ENCODE assay signal across 12 cellular contexts in genomic region chr3:89108154-89108553, GRCh38. TPM values are rescaled to one million over a fixed set of nuclear protein-coding genes. Genes with fewer than 3 reads are reported as not detected.
DNase-seq lines count a peak whose midpoint lies in the region; ATAC-seq, FAIRE-seq and TF ChIP-seq lines count a peak whose summit lies in the region.
"Had no signal": no experiment of that assay in that cellular context is flagged by ENCODE, and none has a peak within 500 bp of the region (broad histone marks: within the 10 kb centered on the region; RNA-seq: fewer than 3 reads in every experiment).

No MANE protein-coding gene starts in this region.

- TF ChIP-seq RAD21 in H1 (IDR thresholded peaks at IDR 0.05 in 1 of 2, conservative IDR thresholded peaks at IDR 0.05 in 1 of 2; ENCODE audit: low read depth in 2 of 2, low read length in 2 of 2), result no peak

- no peak for TF ChIP-seq EP300 in H1 (IDR thresholded peaks at IDR 0.05; ENCODE audit: borderline replicate concordance in 1 of 2, low read depth in 2 of 2, low read length in 2 of 2)
- no peak for TF ChIP-seq EP300 in ovary (IDR thresholded peaks at IDR 0.05)

- H3K36me3 ChIP-seq in CD4-positive, alpha-beta memory T cell (ENCODE audit: insufficient read depth, low read length), result no peaks in the 10 kb centered on the region
- no peaks in the 10 kb centered on the region for H3K36me3 ChIP-seq in MG63
- no peaks in the 10 kb centered on the region for H3K36me3 ChIP-seq in H1 (ENCODE audit: control insufficient read depth in 2 of 4, insufficient read depth in 4 of 4, low read length in 3 of 4)
- H3K36me3 ChIP-seq in ovary, result no peaks in the 10 kb centered on the region
- H3K36me3 ChIP-seq: neutrophil had no signal

- H3K14ac ChIP-seq in H1 (ENCODE audit: insufficient read length), result no peak overlapping the region

- H3K4me2 ChIP-seq in H1 (ENCODE audit: insufficient read depth in 1 of 2, low read depth in 2 of 2, low read length in 2 of 2), result peak overlapping the region; percentile 81 to 97; a peak in 3 of 4 replicates

- CTCF ChIA-PET in CD4-positive, alpha-beta memory T cell (lab: Charles Lee; ENCODE audit: partially characterized antibody), result no interaction called here
- CTCF ChIA-PET in H1 (lab: Charles Lee; ENCODE audit: partially characterized antibody), result interaction anchor here (0.6 to 0.7 kb wide), 2 partner anchors 891 to 905 kb away, joined by 3 read pairs; no protein-coding TSS in a partner anchor

- no peak overlapping the region for H3K23ac ChIP-seq in H1 (ENCODE audit: insufficient read length)

- POLR2A ChIA-PET in CD4-positive, alpha-beta memory T cell (lab: Charles Lee; ENCODE audit: partially characterized antibody), result no interaction called here
- POLR2A ChIA-PET in H1 (lab: Charles Lee; ENCODE audit: partially characterized antibody), result no interaction called here

- no peak overlapping the region for H3K56ac ChIP-seq in H1 (replicated peaks; ENCODE audit: insufficient read length, low read depth, low read length)

- H2AK5ac ChIP-seq in H1 (ENCODE audit: low read depth, low read length), result no peak overlapping the region

- H3K9me3 ChIP-seq in CD4-positive, alpha-beta memory T cell (ENCODE audit: control insufficient read depth in 1 of 2, low read length in 2 of 2), result no peaks in the 10 kb centered on the region
- H3K9me3 ChIP-seq in MG63 (no peaks in the 10 kb centered on the region), H1 (ENCODE audit: insufficient read depth in 2 of 2, low read depth in 1 of 2, low read length in 1 of 2) (no peaks in the 10 kb centered on the region), ovary (no peaks in the 10 kb centered on the region)
- H3K9me3 ChIP-seq: neutrophil had no signal

- peaks cover 9% of the 10 kb centered on the region for H3K4me1 ChIP-seq in CD4-positive, alpha-beta memory T cell (ENCODE audit: insufficient read depth, low read length)
- H3K4me1 ChIP-seq in H1 (replicated peaks in 1 of 4; ENCODE audit: control insufficient read depth in 3 of 4, insufficient read depth in 4 of 4, low read length in 3 of 4) (peaks cover 0 to 2% (median 0%) of the 10 kb centered on the region in 4 experiments; a peak in 2 of 7 replicates), ovary (ENCODE audit: insufficient read depth) (no peaks in the 10 kb centered on the region)

- H3K23me2 ChIP-seq in H1 (ENCODE audit: low read depth, low read length), result no peaks in the 10 kb centered on the region; the same call in 1 of the 2 replicates

- H3K27ac ChIP-seq in CD4-positive, alpha-beta memory T cell (ENCODE audit: low read depth, low read length), result no peak overlapping the region
- H3K27ac ChIP-seq in H1 (ENCODE audit: low read depth, low read length) (no peak overlapping the region), ovary (no peak overlapping the region)
- H3K27ac ChIP-seq: epithelial cell of prostate, neutrophil had no signal

- ATAC-seq in HG03520 (IDR thresholded peaks at IDR 0.05; ENCODE audit: unreplicated experiment), result no peak

- peaks cover 2 to 5% of the 10 kb centered on the region in 2 donors for H3K27me3 Mint-ChIP-seq in CD4-positive, alpha-beta memory T cell
- H3K27me3 Mint-ChIP-seq in CD14-positive monocyte (ENCODE audit: low read depth in 3 of 3), result peaks cover 3 to 26% (median 25%) of the 10 kb centered on the region in 3 donors

- no peak overlapping the region for H4K8ac ChIP-seq in H1 (ENCODE audit: extremely low read depth, insufficient read depth, low read length)

- no peak overlapping the region for H2BK5ac ChIP-seq in H1 (ENCODE audit: low read depth, low read length)

- H3K27me3 ChIP-seq in CD4-positive, alpha-beta memory T cell (ENCODE audit: insufficient read depth, low read length), result no peaks in the 10 kb centered on the region
- peaks cover 30% of the 10 kb centered on the region for H3K27me3 ChIP-seq in MG63
- H3K27me3 ChIP-seq in H1 (replicated peaks in 1 of 4; ENCODE audit: control insufficient read depth in 3 of 4, extremely low read depth in 1 of 4, insufficient read depth in 3 of 4, low read length in 3 of 4), result peaks cover 0 to 21% (median 7%) of the 10 kb centered on the region in 4 experiments; a peak in 6 of 7 replicates
- H3K27me3 ChIP-seq in ovary, result no peaks in the 10 kb centered on the region

- no peaks in the 10 kb centered on the region for H4K20me1 ChIP-seq in H1 (replicated peaks in 1 of 2; ENCODE audit: control insufficient read depth in 1 of 2, insufficient read depth in 2 of 2, low read length in 2 of 2)

- H2BK15ac ChIP-seq in H1 (ENCODE audit: low read length), result no peak overlapping the region

- H2AFZ ChIP-seq in H1 (ENCODE audit: low read length), result no peak overlapping the region; the same call in 1 of the 2 replicates

- FAIRE-seq in H1 (lab: Jason Lieb, UNC), result no peak

- 56% methylated on average over 6 of the region's 6 CpGs; no CpG with 5 or more reads in 1 of the 2 experiments for WGBS in H1 (ENCODE audit: extremely low coverage in 1 of 2, insufficient coverage in 1 of 2, insufficient read length in 1 of 2, insufficient replicate concordance in 2 of 2, low coverage in 1 of 2, low lambda C conversion rate in 2 of 2, missing lambda C conversion rate in 1 of 2), 2 experiments
- 39 to 50% (median 44%) methylated on average over 6 of the region's 6 CpGs for WGBS in ovary, 3 donors

- no peak overlapping the region for H4K5ac ChIP-seq in H1 (ENCODE audit: insufficient read length, low read depth, low read length)

- no peaks in the 10 kb centered on the region for H3K79me2 ChIP-seq in H1 (ENCODE audit: control insufficient read depth in 1 of 2, insufficient read depth in 2 of 2, low read length in 2 of 2)

- in situ Hi-C loops in GM13976 (cut with MboI; ENCODE audit: low sequenced_read_pairs, unreplicated experiment), result no loop called here

- peaks cover 12 to 17% (median 14%) of the 10 kb centered on the region in 4 donors for H3K4me1 Mint-ChIP-seq in CD4-positive, alpha-beta memory T cell
- peaks cover 14% of the 10 kb centered on the region for H3K4me1 Mint-ChIP-seq in CD14-positive monocyte

- H3K9ac ChIP-seq in H1 (replicated peaks in 1 of 4; ENCODE audit: extremely low read depth in 1 of 4, low read depth in 3 of 4, low read length in 3 of 4), result no peak overlapping the region

- H3K27ac Mint-ChIP-seq in CD4-positive, alpha-beta memory T cell, result no peak overlapping the region
- no peak overlapping the region for H3K27ac Mint-ChIP-seq in CD14-positive monocyte

- intact Hi-C loops in CD4-positive, alpha-beta memory T cell (cut with micrococcal nuclease), result no loop called here
- intact Hi-C loops in ovary (cut with DNase I), result no loop called here
- intact Hi-C loops in CD14-positive monocyte (cut with micrococcal nuclease), result no loop called here

- no peaks in the 10 kb centered on the region for H3K79me1 ChIP-seq in H1 (ENCODE audit: low read depth, low read length)

- no peak overlapping the region for H4K91ac ChIP-seq in H1 (replicated peaks; ENCODE audit: insufficient read length, low read length)

- no peak overlapping the region for H2BK20ac ChIP-seq in H1 (ENCODE audit: low read length)

- TF ChIP-seq CTCF in H1 (IDR thresholded peaks at IDR 0.05; ENCODE audit: control extremely low read depth in 1 of 3, insufficient read depth in 1 of 3, low read depth in 1 of 3, low read length in 3 of 3), result no peak
- no peak for TF ChIP-seq CTCF in ovary (IDR thresholded peaks at IDR 0.05)
- TF ChIP-seq CTCF in CD14-positive monocyte (IDR thresholded peaks at IDR 0.05), result no peak
- no peak for TF ChIP-seq CTCF in GM13976 (IDR thresholded peaks at IDR 0.05; ENCODE audit: borderline replicate concordance, control extremely low read depth, extremely low read depth, insufficient read depth, missing control alignments)

- no peaks in the 10 kb centered on the region for H3K36me3 Mint-ChIP-seq in CD4-positive, alpha-beta memory T cell
- H3K36me3 Mint-ChIP-seq in CD14-positive monocyte, result no peaks in the 10 kb centered on the region

- H2BK120ac ChIP-seq in H1 (replicated peaks; ENCODE audit: low read depth, low read length), result no peak overlapping the region

- no peak for DNase-seq in CD4-positive, alpha-beta memory T cell
- no peak for DNase-seq in MG63
- no peak for DNase-seq in H1 (ENCODE audit: low read depth in 1 of 2, low spot score in 2 of 2)
- DNase-seq in ovary, result no peak
- DNase-seq in DMS114 treated with DMSO at 0.1 percent for 48 hours (lab: John Stamatoyannopoulos, UW; ENCODE audit: unreplicated experiment), result no peak
- DNase-seq in CD14-positive monocyte (ENCODE audit: low spot score), result no peak
- no peak for DNase-seq in GM13976 (ENCODE audit: low spot score)
- DNase-seq: GF-D8 had no signal

- no peak overlapping the region for H3K4ac ChIP-seq in H1 (replicated peaks; ENCODE audit: insufficient read length, low read depth, low read length)

- H3K4me3 Mint-ChIP-seq in CD4-positive, alpha-beta memory T cell, result peak overlapping the region; percentile 75 to 84 (median 80)
- H3K4me3 Mint-ChIP-seq in CD14-positive monocyte, result peak overlapping the region in 1 of 2 donors; percentile 85

- no peak overlapping the region for H3K18ac ChIP-seq in H1 (ENCODE audit: extremely low read depth, low read length)

- peaks cover 0 to 3% (median 0%) of the 10 kb centered on the region in 8 donors for H3K9me3 Mint-ChIP-seq in CD4-positive, alpha-beta memory T cell
- H3K9me3 Mint-ChIP-seq in CD14-positive monocyte, result no peaks in the 10 kb centered on the region

- no peak for TF ChIP-seq POLR2A in H1 (IDR thresholded peaks at IDR 0.05; ENCODE audit: control extremely low read depth in 1 of 2, low read depth in 2 of 2, low read length in 2 of 2)
- no peak for TF ChIP-seq POLR2A in ovary (IDR thresholded peaks at IDR 0.05)

- H3K4me3 ChIP-seq in CD4-positive, alpha-beta memory T cell (ENCODE audit: low read length in 2 of 2), result no peak overlapping the region
- H3K4me3 ChIP-seq in MG63, result peak overlapping the region; percentile 43; the same call in 1 of the 2 replicates
- peak overlapping the region in 2 of 4 experiments; percentile 49 to 55; a peak in 4 of 8 replicates for H3K4me3 ChIP-seq in H1 (ENCODE audit: extremely low read depth in 1 of 4, insufficient read depth in 2 of 4, low read depth in 3 of 4, low read length in 4 of 4)
- peak overlapping the region; percentile 25 for H3K4me3 ChIP-seq in ovary

- H2BK12ac ChIP-seq in H1 (ENCODE audit: low read depth, low read length), result no peak overlapping the region

RNA-seq across cellular contexts. Expression of gene EPHA3, which starts 0.7 kb away (rescaled TPM):
- not detected for total RNA-seq in CD4-positive, alpha-beta memory T cell
- not detected for polyA plus RNA-seq in CD4-positive, alpha-beta memory T cell
- 0.30 TPM in 1 of 2 replicates, not detected in the other for total RNA-seq in MG63 (2014; rRNA removed; shearing (Covaris generic); ENCODE audit: low replicate concordance)
- total RNA-seq in H1 (2021; fragmentation: NEBNext Ultra II Directional; extraction: Animal tissue kit (Norgen Biotek cat#: 25700)), result 0.22 and 0.33 TPM in 2 replicates
- polyA plus RNA-seq in H1 (2011; rRNA removed), result 0.08 and 0.09 TPM in 2 replicates
- polyA plus RNA-seq in H1 (2011; cell fraction: cytosol; rRNA removed), result 0.16 TPM
- polyA plus RNA-seq in H1 (2011; cell fraction: nucleus; rRNA removed), result 0.11 TPM
- polyA plus RNA-seq in H1 (2012, experiment 1 of 2), result 0.09 to 0.41 TPM (median 0.19 TPM) in 4 replicates
- polyA plus RNA-seq in H1 (2012, experiment 2 of 2), result not detected
- 0.18 TPM for polyA plus RNA-seq in H1 (2013, experiment 1 of 2)
- polyA plus RNA-seq in H1 (2013, experiment 2 of 2), result 0.15 TPM
- 0.85 TPM in 2 replicates for polyA minus RNA-seq in H1 (2011; rRNA and poly(A)+ RNA removed)
- polyA minus RNA-seq in H1 (2011; cell fraction: cytosol; rRNA and poly(A)+ RNA removed), result 0.59 TPM
- polyA minus RNA-seq in H1 (2011; cell fraction: nucleus; rRNA and poly(A)+ RNA removed), result 0.90 TPM
- total RNA-seq in ovary, result 1 to 10 TPM; 1.0 to 6.9 (median 2.9) TPM
- polyA plus RNA-seq in ovary, result 1 to 10 TPM; 2.3 to 4.2 TPM
- not detected for polyA plus RNA-seq in CD14-positive monocyte
- total RNA-seq: HT1080 had no signal

Comparison
In these comparisons a context has a peak if more than half of its experiments do, and no peak if none do; other contexts are left out.
1. H3K4me3 ChIP-seq: peak in MG63 (single experiment) and ovary (single experiment); none in CD4-positive, alpha-beta memory T cell (0 of 2).